Comparison of ENCODE assay signal across 8 cellular contexts in the genomic region with DNA sequence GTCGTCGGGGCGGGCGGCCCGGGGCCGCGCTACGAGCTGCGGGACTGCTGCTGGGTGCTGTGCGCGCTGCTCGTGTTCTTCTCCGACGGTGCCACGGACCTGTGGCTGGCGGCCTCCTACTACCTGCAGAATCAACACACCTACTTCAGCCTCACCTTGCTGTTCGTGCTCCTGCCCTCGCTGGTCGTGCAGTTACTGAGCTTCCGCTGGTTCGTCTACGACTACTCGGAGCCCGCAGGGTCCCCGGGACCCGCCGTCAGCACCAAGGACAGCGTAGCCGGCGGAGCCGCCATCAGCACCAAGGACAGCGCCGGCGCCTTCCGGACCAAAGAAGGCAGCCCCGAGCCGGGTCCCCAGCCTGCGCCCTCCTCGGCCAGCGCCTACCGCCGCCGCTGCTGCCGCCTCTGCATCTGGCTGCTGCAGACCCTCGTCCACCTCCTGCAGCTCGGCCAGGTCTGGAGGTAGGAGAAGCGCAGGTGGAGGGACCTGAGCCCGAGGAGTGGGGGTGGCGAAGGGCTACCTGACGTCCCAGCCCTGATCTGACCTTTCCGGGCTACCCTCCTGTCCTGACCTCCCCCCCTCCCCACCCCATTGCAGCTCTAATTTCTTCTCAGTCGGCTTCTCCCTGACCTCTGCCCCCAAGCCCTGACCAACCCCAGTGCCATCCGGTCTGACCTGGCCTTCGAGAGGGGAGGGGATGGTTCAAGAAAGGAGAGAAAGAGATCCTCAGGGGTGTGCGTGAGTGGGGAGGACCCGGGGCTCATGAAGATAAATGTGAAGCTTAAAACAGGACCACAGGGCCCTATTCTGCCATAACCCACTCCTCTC. TPM values are rescaled to one million over a fixed set of nuclear protein-coding genes. Genes with fewer than 3 reads are reported as not detected.
DNase-seq lines count a peak whose midpoint lies in the region; ATAC-seq and TF ChIP-seq lines count a peak whose summit lies in the region.

No MANE protein-coding gene starts in this region.

- peaks cover 3% of the 10 kb centered on the region for H3K4me1 Mint-ChIP-seq in activated CD8-positive, alpha-beta T cell treated with anti-CD3 and anti-CD28 coated beads for 36 hours (ENCODE audit: low read depth)

- peak; percentile 46 for DNase-seq in DMS79 treated with DMSO at 0.1 percent for 48 hours (lab: John Stamatoyannopoulos, UW)
- no peak for DNase-seq in DMS79 (lab: John Stamatoyannopoulos, UW)
- peak; percentile 50 for DNase-seq in NCI-H1048 (lab: John Stamatoyannopoulos, UW)
- peak; percentile 83 for DNase-seq in activated CD8-positive, alpha-beta T cell treated with anti-CD3 and anti-CD28 coated beads for 36 hours
- peak in 9 of 10 donors; percentile 28 to 77 (median 44) for DNase-seq in dorsolateral prefrontal cortex
- peak; percentile 29 to 89 for DNase-seq in lower leg skin (ENCODE audit: low spot score in 2 of 2)
- DNase-seq in stimulated activated CD4-positive, alpha-beta T cell treated with anti-CD3 and anti-CD28 coated beads, TNF-alpha, amount 100 ng/mL, for 24 hours (ENCODE audit: low read depth in 3 of 3): peak; percentile 58 to 73 (median 61)

- POLR2A ChIA-PET in activated CD8-positive, alpha-beta T cell treated with anti-CD3 and anti-CD28 coated beads for 36 hours (lab: Charles Lee): no interaction called here

- peaks cover 42% of the 10 kb centered on the region for H3K27me3 Mint-ChIP-seq in activated CD8-positive, alpha-beta T cell treated with anti-CD3 and anti-CD28 coated beads for 36 hours

- peak overlapping the region; percentile 73 for H3K4me3 Mint-ChIP-seq in activated CD8-positive, alpha-beta T cell treated with anti-CD3 and anti-CD28 coated beads for 36 hours

- no peaks in the 10 kb centered on the region for H3K36me3 Mint-ChIP-seq in activated CD8-positive, alpha-beta T cell treated with anti-CD3 and anti-CD28 coated beads for 36 hours (ENCODE audit: low read depth)

- no peak overlapping the region for H3K27ac Mint-ChIP-seq in activated CD8-positive, alpha-beta T cell treated with anti-CD3 and anti-CD28 coated beads for 36 hours

- no peak for TF ChIP-seq POLR2A in lower leg skin (IDR thresholded peaks at IDR 0.05)

- peak overlapping the region in 58 of 59 donors; percentile 24 to 75 (median 57) for H3K4me3 ChIP-seq in dorsolateral prefrontal cortex
- H3K4me3 ChIP-seq in lower leg skin (ENCODE audit: low read depth, poor library complexity, severe bottlenecking): no peak overlapping the region

- 2 to 4% methylated on average over 23 to 47 of the region's 56 CpGs for WGBS in lower leg skin, 2 donors

- H3K27me3 ChIP-seq in dorsolateral prefrontal cortex: peaks cover 0 to 32% (median 5%) of the 10 kb centered on the region in 45 donors

- no peak for TF ChIP-seq CTCF in activated CD8-positive, alpha-beta T cell treated with anti-CD3 and anti-CD28 coated beads for 36 hours (IDR thresholded peaks at IDR 0.05)
- TF ChIP-seq CTCF in dorsolateral prefrontal cortex (IDR thresholded peaks at IDR 0.05 in 54 of 56, conservative IDR thresholded peaks at IDR 0.05 in 2 of 56; ENCODE audit: low read depth in 1 of 56, partially characterized antibody in 56 of 56) (peak in 9 of 56 donors; percentile 11 to 32 (median 17)), lower leg skin (IDR thresholded peaks at IDR 0.05) (no peak)

- peak overlapping the region in 10 of 59 donors; percentile 27 to 65 (median 47) for H3K27ac ChIP-seq in dorsolateral prefrontal cortex

- ATAC-seq in activated CD8-positive, alpha-beta T cell treated with anti-CD3 and anti-CD28 coated beads for 36 hours: peak; percentile 96
- no peak for ATAC-seq in GM21381 (IDR thresholded peaks at IDR 0.05; ENCODE audit: unreplicated experiment)

- intact Hi-C loops in activated CD8-positive, alpha-beta T cell treated with anti-CD3 and anti-CD28 coated beads for 36 hours (cut with micrococcal nuclease): no loop called here
- intact Hi-C loops in dorsolateral prefrontal cortex (cut with DNase I): loop anchor here in 1 of 2 donors (5.0 kb wide), 1 partner anchor 106 kb away; no protein-coding TSS in a partner anchor
- intact Hi-C loops in lower leg skin (cut with DNase I; ENCODE audit: low total_unique reads): no loop called here

- CTCF ChIA-PET in activated CD8-positive, alpha-beta T cell treated with anti-CD3 and anti-CD28 coated beads for 36 hours (lab: Charles Lee): interaction anchor here (1.0 to 3.5 kb wide), 3 partner anchors 16 to 192 kb away, joined by 3 to 18 read pairs (median 3); partner anchors contain the start of gene PDRG1

- H3K9me3 Mint-ChIP-seq in activated CD8-positive, alpha-beta T cell treated with anti-CD3 and anti-CD28 coated beads for 36 hours: no peaks in the 10 kb centered on the region

RNA-seq across cellular contexts. Expression of gene XKR7, which starts 0.6 kb away (rescaled TPM):
- not detected for total RNA-seq in activated CD8-positive, alpha-beta T cell treated with anti-CD3 and anti-CD28 coated beads for 36 hours
- total RNA-seq in dorsolateral prefrontal cortex (1 to 10 TPM; 1.7 to 7.6 (median 4.5) TPM), lower leg skin (not detected)

RNA-seq across cellular contexts. Expression of gene PDRG1, which starts 16.7 kb away (rescaled TPM):
- total RNA-seq in activated CD8-positive, alpha-beta T cell treated with anti-CD3 and anti-CD28 coated beads for 36 hours: 10 to 100 TPM; 17.7 to 18.3 TPM
- total RNA-seq in dorsolateral prefrontal cortex (10 to 100 TPM; 10.2 to 19.6 (median 13.1) TPM), lower leg skin (10 to 100 TPM; 10.9 to 18.0 (median 13.0) TPM)

RNA-seq across cellular contexts. Expression of gene CCM2L, which starts 41.7 kb away (rescaled TPM):
- total RNA-seq in activated CD8-positive, alpha-beta T cell treated with anti-CD3 and anti-CD28 coated beads for 36 hours: not detected
- total RNA-seq in dorsolateral prefrontal cortex (1 to 10 TPM; 2.5 to 10.0 (median 4.8) TPM), lower leg skin (1 to 10 TPM in 2 of 4 donors, under 1 TPM in 2; 0.65 to 4.4 (median 2.5) TPM)
